18 cellular contexts compared by ENCODE assay signal in genomic region chr2:58727977-58728656, GRCh38.
"Had no signal": no experiment of that assay in that cellular context is flagged by ENCODE, and none has a peak within 500 bp of the region (broad histone marks: within the 10 kb centered on the region; RNA-seq: fewer than 3 reads in every experiment).

No MANE protein-coding gene starts in this region.

- H3K4me3 ChIP-seq: gastrocnemius medialis, left ventricle myocardium inferior, lower lobe of right lung, ovary, right atrium auricular region, sigmoid colon, skin epidermis had no signal

- H3K27ac ChIP-seq: gastrocnemius medialis, left ventricle myocardium inferior, lower lobe of right lung, ovary, right atrium auricular region, sigmoid colon, skin epidermis had no signal

- H3K36me3 Mint-ChIP-seq: immature natural killer cell, memory B cell, mesothelial cell of epicardium, natural killer cell had no signal

- H3K27me3 Mint-ChIP-seq: dendritic cell treated with granulocyte-macrophage colony-stimulating factor and Interleukin-4, amounts not matched to agents 40 ng/mL and 50 ng/mL, for 4 days; effector memory CD8-positive, alpha-beta T cell had no signal

- H3K9me3 Mint-ChIP-seq: effector memory CD8-positive, alpha-beta T cell; memory B cell; mesothelial cell of epicardium; natural killer cell; neural crest cell had no signal

- H3K4me1 Mint-ChIP-seq: immature natural killer cell, neural crest cell had no signal

- H3K27me3 ChIP-seq: gastrocnemius medialis, ovary, right atrium auricular region, sigmoid colon had no signal

- H3K9me3 ChIP-seq: gastrocnemius medialis, left ventricle myocardium inferior, lower lobe of right lung, ovary, right atrium auricular region, sigmoid colon had no signal

- DNase-seq: effector memory CD8-positive, alpha-beta T cell; gastrocnemius medialis; immature natural killer cell; left ventricle myocardium inferior; lower lobe of right lung; natural killer cell; ovary; sigmoid colon; stimulated activated naive CD4-positive, alpha-beta T cell treated with Interleukin-2 at 50 U/mL for 16 hours; trophoblast cell had no signal

- H3K27ac Mint-ChIP-seq: dendritic cell treated with granulocyte-macrophage colony-stimulating factor and Interleukin-4, amounts not matched to agents 40 ng/mL and 50 ng/mL, for 4 days; effector memory CD8-positive, alpha-beta T cell; immature natural killer cell; memory B cell; mesothelial cell of epicardium; natural killer cell had no signal

- FAIRE-seq: colon, keratinocyte had no signal

- ATAC-seq: effector memory CD8-positive, alpha-beta T cell; gastrocnemius medialis; lower lobe of right lung; natural killer cell had no signal

- H3K36me3 ChIP-seq: gastrocnemius medialis, left ventricle myocardium inferior, lower lobe of right lung, ovary, right atrium auricular region, sigmoid colon had no signal

- H3K4me3 Mint-ChIP-seq: dendritic cell treated with granulocyte-macrophage colony-stimulating factor and Interleukin-4, amounts not matched to agents 40 ng/mL and 50 ng/mL, for 4 days; effector memory CD8-positive, alpha-beta T cell; immature natural killer cell; memory B cell; mesothelial cell of epicardium; natural killer cell; neural crest cell had no signal

- H3K4me1 ChIP-seq: gastrocnemius medialis, left ventricle myocardium inferior, lower lobe of right lung, right atrium auricular region, sigmoid colon had no signal
